ENCODE assay signal across 8 cellular contexts in genomic region chr11:64916848-64917662, GRCh38. TPM values are rescaled to one million over a fixed set of nuclear protein-coding genes. Genes with fewer than 3 reads are reported as not detected.
A peak's percentile ranks its signal among the peaks of the same experiment; 100 is the strongest.
DNase-seq lines count a peak whose midpoint lies in the region; ATAC-seq, FAIRE-seq and TF ChIP-seq lines count a peak whose summit lies in the region.

Gene ATG2A, minus strand, starts transcription at chr11:64917209. Its CDS starts 74 bp downstream, at chr11:64917135.

- peaks cover 0 to 21% (median 11%) of the 10 kb centered on the region in 3 donors for H3K36me3 ChIP-seq in pancreas
- H3K36me3 ChIP-seq in tibial artery = peaks cover 23 to 27% (median 24%) of the 10 kb centered on the region in 3 donors

- intact Hi-C loops in Right ventricle myocardium superior (cut with DNase I) (no loop called here), pancreas (cut with DNase I) (no loop called here), tibial artery (cut with DNase I; ENCODE audit: low total_unique reads) (no loop called here)

- H3K9me3 ChIP-seq in pancreas (no peaks in the 10 kb centered on the region), tibial artery (no peaks in the 10 kb centered on the region)

- peaks cover 0 to 16% (median 12%) of the 10 kb centered on the region in 3 donors for H3K4me1 ChIP-seq in pancreas
- H3K4me1 ChIP-seq in tibial artery = peaks cover 0 to 29% (median 20%) of the 10 kb centered on the region in 4 donors

- H3K4me3 ChIP-seq in GM12865 (ENCODE audit: low read depth, low read length) (peak within 1 kb of the TSS; percentile 64), pancreas (peak within 1 kb of the TSS; percentile 71 to 95 (median 72)), tibial artery (peak within 1 kb of the TSS; percentile 78 to 85)

- peaks cover 22% of the 10 kb centered on the region for H3K4me1 Mint-ChIP-seq in activated naive CD8-positive, alpha-beta T cell treated with anti-CD3 and anti-CD28 coated beads, Interleukin-2, amount 50 U/mL, for 24 hours

- ATAC-seq in HG02763 (IDR thresholded peaks at IDR 0.05; ENCODE audit: unreplicated experiment) (peak; percentile 92), Right ventricle myocardium superior (ENCODE audit: poor library complexity) (peak; percentile 97), pancreas (peak; percentile 94 to 97 (median 97))
- ATAC-seq in activated naive CD8-positive, alpha-beta T cell treated with anti-CD3 and anti-CD28 coated beads, Interleukin-2, amount 50 U/mL, for 24 hours = peak; percentile 99

- peak; percentile 98 for FAIRE-seq in pancreas (lab: Jason Lieb, UNC)

- TF ChIP-seq CTCF in GM12865 (IDR thresholded peaks at IDR 0.05; ENCODE audit: insufficient read depth, low read depth, low read length, missing control alignments) (no peak), pancreas (IDR thresholded peaks at IDR 0.05) (no peak), tibial artery (IDR thresholded peaks at IDR 0.05) (no peak)

- 1% methylated on average over 55 of the region's 55 CpGs for WGBS in pancreas, 2 donors

- H3K36me3 Mint-ChIP-seq in activated naive CD8-positive, alpha-beta T cell treated with anti-CD3 and anti-CD28 coated beads, Interleukin-2, amount 50 U/mL, for 24 hours (ENCODE audit: low read depth) = no peaks in the 10 kb centered on the region

- DNase-seq in GM12865 (ENCODE audit: low read depth) (peak; percentile 99), NCI-H1417 treated with DMSO at 0.1 percent for 48 hours (lab: John Stamatoyannopoulos, UW) (peak; percentile 99), SW480 (ENCODE audit: low spot score) (peak; percentile 100), Right ventricle myocardium superior (peak; percentile 100), pancreas (peak; percentile 99 to 100 (median 99)), tibial artery (peak; percentile 100)
- peak; percentile 99 for DNase-seq in activated naive CD8-positive, alpha-beta T cell treated with anti-CD3 and anti-CD28 coated beads, Interleukin-2, amount 50 U/mL, for 24 hours

- H3K27me3 Mint-ChIP-seq in activated naive CD8-positive, alpha-beta T cell treated with anti-CD3 and anti-CD28 coated beads, Interleukin-2, amount 50 U/mL, for 24 hours = no peaks in the 10 kb centered on the region

- H3K27ac ChIP-seq in pancreas = peak within 1 kb of the TSS; percentile 42 to 74 (median 66)
- peak within 1 kb of the TSS; percentile 76 to 80 for H3K27ac ChIP-seq in tibial artery

- peak within 1 kb of the TSS; percentile 85 for H3K27ac Mint-ChIP-seq in activated naive CD8-positive, alpha-beta T cell treated with anti-CD3 and anti-CD28 coated beads, Interleukin-2, amount 50 U/mL, for 24 hours

- H3K4me3 Mint-ChIP-seq in activated naive CD8-positive, alpha-beta T cell treated with anti-CD3 and anti-CD28 coated beads, Interleukin-2, amount 50 U/mL, for 24 hours = peak within 1 kb of the TSS; percentile 90

- H3K9me3 Mint-ChIP-seq in activated naive CD8-positive, alpha-beta T cell treated with anti-CD3 and anti-CD28 coated beads, Interleukin-2, amount 50 U/mL, for 24 hours = no peaks in the 10 kb centered on the region

- no peaks in the 10 kb centered on the region for H3K27me3 ChIP-seq in pancreas
- no peaks in the 10 kb centered on the region for H3K27me3 ChIP-seq in tibial artery

RNA-seq across cellular contexts. Expression of gene ATG2A, which starts in this region (rescaled TPM):
- total RNA-seq in Right ventricle myocardium superior (11.5 TPM), pancreas (10 to 100 TPM; 13.3 to 18.4 (median 15.5) TPM)
- polyA plus RNA-seq in pancreas = 10 to 100 TPM; 33.1 to 34.1 TPM

Comparison
In these comparisons a context has a peak if more than half of its experiments do, and no peak if none do; other contexts are left out.
1. Peak in every context shown above with its lines: DNase-seq, ATAC-seq, H3K4me3 ChIP-seq and H3K27ac ChIP-seq.